10 cellular contexts compared by ENCODE assay signal in the genomic region with DNA sequence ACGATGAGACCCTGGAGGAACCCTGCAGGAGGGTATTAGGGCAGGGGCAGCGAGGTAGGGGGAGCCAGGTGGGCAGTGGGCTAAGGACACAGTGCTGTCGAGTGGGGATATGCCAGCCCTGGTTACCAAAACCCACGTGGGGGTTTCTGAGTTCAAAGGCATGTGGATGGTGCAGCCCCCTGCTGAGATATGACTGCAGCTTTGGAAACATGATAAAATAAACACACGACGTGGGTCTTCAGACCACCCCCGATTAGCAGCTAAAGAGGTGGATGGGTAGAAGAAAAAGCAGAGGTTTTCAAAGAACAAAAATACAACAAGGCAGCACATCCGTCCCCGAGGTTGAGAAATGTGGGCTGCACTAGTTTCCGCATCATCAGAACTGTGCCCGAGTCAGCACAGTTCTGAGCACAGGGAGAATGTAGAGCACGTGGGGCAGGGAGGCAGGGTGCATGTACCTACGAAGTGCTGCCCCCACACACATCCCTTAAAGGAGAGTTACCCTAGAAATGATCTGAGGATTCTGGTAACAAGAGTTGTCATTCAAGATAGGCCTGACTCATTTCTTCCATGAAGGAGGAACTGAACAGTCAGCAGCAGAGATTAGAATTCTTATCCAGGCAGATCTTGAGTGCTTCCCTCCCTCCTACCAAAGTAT.
DNase-seq lines count a peak whose midpoint lies in the region; ATAC-seq, FAIRE-seq and TF ChIP-seq lines count a peak whose summit lies in the region.
"Had no signal": no experiment of that assay in that cellular context is flagged by ENCODE, and none has a peak within 500 bp of the region (broad histone marks: within the 10 kb centered on the region; RNA-seq: fewer than 3 reads in every experiment).

No MANE protein-coding gene starts in this region.

- H3K4me3 ChIP-seq in K562, result no peak overlapping the region
- H3K4me3 ChIP-seq in esophagus squamous epithelium, result no peak overlapping the region
- H3K4me3 ChIP-seq in lower leg skin (ENCODE audit: low read depth, poor library complexity, severe bottlenecking), result no peak overlapping the region

- intact Hi-C loops in K562 (cut with micrococcal nuclease), result no loop called here
- intact Hi-C loops in esophagus squamous epithelium (cut with DNase I), result no loop called here
- intact Hi-C loops in lower leg skin (cut with DNase I; ENCODE audit: low total_unique reads), result no loop called here

- in situ Hi-C loops in K562 (cut with MboI), result no loop called here

- POLR2A ChIA-PET in K562 (lab: Yijun Ruan, JAX), result interaction anchor here (0.6 kb wide), 1 partner anchor 42 kb away, joined by 3 read pairs; no protein-coding TSS in a partner anchor

- CTCF ChIA-PET in K562 (lab: Yijun Ruan, JAX; ENCODE audit: low intra/inter-chr PET ratio), result no interaction called here

- H3K4me1 ChIP-seq in K562 (replicated peaks in 1 of 2; ENCODE audit: control insufficient read depth in 2 of 2, insufficient read depth in 2 of 2, low read length in 2 of 2) (no peaks in the 10 kb centered on the region), esophagus squamous epithelium (peaks cover 0 to 21% (median 10%) of the 10 kb centered on the region in 3 donors)

- H3K9me1 ChIP-seq in K562 (ENCODE audit: control insufficient read depth, insufficient read depth, low read length), result no peaks in the 10 kb centered on the region

- FAIRE-seq in GM12891 (lab: Jason Lieb, UNC), result no peak
- FAIRE-seq in K562 (lab: Jason Lieb, UNC), result no peak

- H3K27me3 ChIP-seq in K562 (ENCODE audit: control insufficient read depth in 2 of 2, insufficient read depth in 2 of 2, low read length in 2 of 2), result peaks cover 11 to 32% of the 10 kb centered on the region in 2 experiments
- H3K27me3 ChIP-seq in esophagus squamous epithelium, result peaks cover 0 to 56% (median 0%) of the 10 kb centered on the region in 4 donors

- no peak overlapping the region for H3K9ac ChIP-seq in K562 (ENCODE audit: insufficient read depth in 1 of 2, low read depth in 2 of 2, low read length in 2 of 2)

- TF ChIP-seq EP300 in K562 (IDR thresholded peaks at IDR 0.05; ENCODE audit: low read length), result no peak

- peaks cover 7% of the 10 kb centered on the region; the same call in 1 of the 2 replicates for H4K20me1 ChIP-seq in K562 (replicated peaks; ENCODE audit: control insufficient read depth, insufficient read depth, low read length)

- under 1% methylated on average over 13 of the region's 13 CpGs for WGBS in K562 (ENCODE audit: insufficient coverage, low coverage, missing lambda C conversion rate)
- whole genome bisulfite sequencing in esophagus squamous epithelium, 2 donors, result 64% methylated on average over 12 to 13 of the region's 13 CpGs
- 69 to 76% methylated on average over 13 of the region's 13 CpGs for WGBS in lower leg skin, 2 donors

- H3K27ac ChIP-seq in K562 (ENCODE audit: extremely low read depth, low read depth, low read length) (no peak overlapping the region), esophagus squamous epithelium (no peak overlapping the region)
- H3K27ac ChIP-seq: RWPE1 had no signal

- no peak for TF ChIP-seq POLR2A in GM12891 (IDR thresholded peaks at IDR 0.05; ENCODE audit: low read depth, low read length)
- TF ChIP-seq POLR2A in K562 (conservative IDR thresholded peaks at IDR 0.05), result no peak
- TF ChIP-seq POLR2A in esophagus squamous epithelium (IDR thresholded peaks at IDR 0.05), result no peak
- TF ChIP-seq POLR2A in lower leg skin (IDR thresholded peaks at IDR 0.05), result no peak

- TF ChIP-seq CTCF in K562 (IDR thresholded peaks at IDR 0.05 in 2 of 3, conservative IDR thresholded peaks at IDR 0.05 in 1 of 3; ENCODE audit: insufficient read depth in 2 of 3, low read depth in 1 of 3, low read length in 3 of 3), result no peak
- no peak for TF ChIP-seq CTCF in esophagus squamous epithelium (IDR thresholded peaks at IDR 0.05)
- TF ChIP-seq CTCF in lower leg skin (IDR thresholded peaks at IDR 0.05), result no peak

- H3K4me2 ChIP-seq in K562 (ENCODE audit: insufficient read depth, low read length), result no peak overlapping the region

- no peak for ATAC-seq in K562

- TF ChIP-seq RAD21 in K562 (CRISPR knock-in tag; conservative IDR thresholded peaks at IDR 0.05 in 1 of 2, IDR thresholded peaks at IDR 0.05 in 1 of 2), result no peak

- no TSS peak for BruUV-seq in K562 (replicated peaks; lab: Mats Ljungman, UMichigan)

- H3K36me3 ChIP-seq in K562 (ENCODE audit: control insufficient read depth, insufficient read depth, low read length) (no peaks in the 10 kb centered on the region), esophagus squamous epithelium (no peaks in the 10 kb centered on the region)

- H2AFZ ChIP-seq in K562 (ENCODE audit: low read depth, low read length), result no peak overlapping the region

- H3K79me2 ChIP-seq in K562 (ENCODE audit: control insufficient read depth, insufficient read depth, low read length), result no peaks in the 10 kb centered on the region

- H3K9me3 ChIP-seq in K562 (replicated peaks; ENCODE audit: control insufficient read depth, insufficient read depth, low read depth, low read length), result no peaks in the 10 kb centered on the region
- no peaks in the 10 kb centered on the region for H3K9me3 ChIP-seq in esophagus squamous epithelium

- DNase-seq in GM12891 (ENCODE audit: insufficient read length, low spot score), result no peak
- peak; percentile 58 to 67 for DNase-seq in activated CD4-positive, alpha-beta T cell treated with anti-CD3 and anti-CD28 coated beads for 4 hours
- DNase-seq in K562 (ENCODE audit: extremely low read depth in 1 of 4, low spot score in 3 of 4), result no peak
- peak; percentile 48 to 61 for DNase-seq in stimulated activated CD4-positive, alpha-beta T cell treated with anti-CD3 and anti-CD28 coated beads, Interleukin-2, amount 100 ng/mL, for 24 hours
- no peak for DNase-seq in NCI-H1417 treated with DMSO at 0.1 percent for 48 hours (lab: John Stamatoyannopoulos, UW)
- DNase-seq in esophagus squamous epithelium (lab: John Stamatoyannopoulos, UW), result no peak
- DNase-seq in germinal center (ENCODE audit: low spot score), result no peak
- no peak for DNase-seq in lower leg skin (ENCODE audit: low spot score in 2 of 2)
- DNase-seq: DMS53 had no signal

TF ChIP-seq in GM12891, 5 proteins besides CTCF, POLR2A, EP300 and RAD21:
- TF ChIP-seq POLR2AphosphoS5 (IDR thresholded peaks at IDR 0.05; ENCODE audit: low read depth, low read length) (no peak), PAX5 (IDR thresholded peaks at IDR 0.05; ENCODE audit: insufficient read depth, low read length, severe bottlenecking) (no peak), POU2F2 (IDR thresholded peaks at IDR 0.05; ENCODE audit: low read depth, low read length) (no peak), TAF1 (IDR thresholded peaks at IDR 0.05; ENCODE audit: low read depth, low read length) (no peak), SPI1 (IDR thresholded peaks at IDR 0.05; ENCODE audit: low read depth, low read length) (peak; percentile 80)

TF ChIP-seq in K562, 482 proteins besides CTCF, POLR2A, EP300 and RAD21:
- TF ChIP-seq CAMTA2 (CRISPR knock-in tag; conservative IDR thresholded peaks at IDR 0.05), result no peak
- peak; percentile 84 for TF ChIP-seq FOSL1 (tag; conservative IDR thresholded peaks at IDR 0.05)
- TF ChIP-seq JUND (IDR thresholded peaks at IDR 0.05; ENCODE audit: borderline replicate concordance, low read depth, low read length), result 0 out of 2 replicates have a peak, but pooled peaks have one; percentile 14
- peak; percentile 34; the same call in 1 of the 3 replicates for TF ChIP-seq JUND (tag; IDR thresholded peaks at IDR 0.05; ENCODE audit: borderline replicate concordance, low read depth, low read length)

Comparison
In these comparisons a context has a peak if more than half of its experiments do, and no peak if none do; other contexts are left out.
1. DNase-seq: peak in activated CD4-positive, alpha-beta T cell treated with anti-CD3 and anti-CD28 coated beads for 4 hours (2 of 2) and stimulated activated CD4-positive, alpha-beta T cell treated with anti-CD3 and anti-CD28 coated beads, Interleukin-2, amount 100 ng/mL, for 24 hours (2 of 2); none in GM12891 (single experiment), K562 (0 of 4), NCI-H1417 treated with DMSO at 0.1 percent for 48 hours (single experiment), esophagus squamous epithelium (single experiment), germinal center (single experiment) and lower leg skin (0 of 2).